ENCODE assay signal across 8 cellular contexts in the genomic region with DNA sequence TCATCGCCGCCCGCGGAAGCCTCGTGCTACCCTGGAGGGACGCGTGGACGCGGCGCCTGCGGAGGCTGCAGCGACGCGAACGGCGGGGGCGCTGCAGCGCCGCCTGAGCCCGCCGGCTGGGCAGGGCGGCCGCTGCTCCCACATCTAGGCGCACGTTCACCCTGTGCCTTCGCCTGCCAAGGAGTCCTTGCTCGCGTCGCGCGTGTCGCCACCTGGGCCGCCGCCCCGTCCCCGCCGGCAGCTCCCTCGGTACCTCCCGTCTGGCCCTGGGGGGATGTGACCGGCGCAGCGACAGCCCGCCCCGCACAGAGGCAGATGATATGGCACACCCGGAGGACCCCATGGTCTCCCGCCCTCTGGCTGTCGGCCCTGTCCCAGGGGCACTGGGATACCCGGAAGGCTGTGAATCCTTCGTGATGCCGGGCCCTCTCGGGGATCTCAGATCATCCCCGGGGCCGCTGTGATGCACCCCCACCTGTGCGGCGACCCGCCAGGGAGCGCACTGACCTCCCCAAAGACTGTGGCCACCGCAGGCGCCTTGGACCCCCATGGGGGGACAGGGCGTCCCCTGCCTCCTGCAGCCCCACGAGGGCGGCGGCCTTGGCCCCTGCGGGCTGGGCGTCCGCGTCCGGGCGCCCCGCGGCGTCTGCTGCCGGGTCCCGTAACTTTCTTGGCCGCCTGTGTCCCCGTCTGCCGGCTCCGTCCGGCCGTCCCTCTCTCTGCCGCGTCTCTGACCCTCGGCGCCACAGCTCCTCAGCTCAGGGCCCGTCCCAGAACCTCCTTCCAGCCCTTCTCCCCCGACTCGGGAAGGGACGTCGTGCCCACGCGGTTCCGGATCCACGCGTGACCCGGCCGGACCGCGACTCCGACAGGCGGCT. TPM values are rescaled to one million over a fixed set of nuclear protein-coding genes. Genes with fewer than 3 reads are reported as not detected.
DNase-seq lines count a peak whose midpoint lies in the region; ATAC-seq lines count a peak whose summit lies in the region.

No MANE protein-coding gene starts in this region.

- CTCF ChIA-PET in activated CD4-positive, alpha-beta memory T cell treated with anti-CD3 and anti-CD28 coated beads, Interleukin-2, amount 10 ng/mL, durations not matched to agents 7 days and 5 days (lab: Charles Lee) = interaction anchor here (0.6 to 1.5 kb wide), 10 partner anchors 11 to 1278 kb away, joined by 3 to 6 read pairs (median 3); a partner anchor contains a TSS

- H3K27ac Mint-ChIP-seq in activated CD4-positive, alpha-beta memory T cell treated with anti-CD3 and anti-CD28 coated beads, Interleukin-2, amount 10 ng/mL, durations not matched to agents 7 days and 5 days = peak overlapping the region; percentile 59
- H3K27ac Mint-ChIP-seq in stimulated activated naive B cell treated with anti-CD40 and anti-IgM and Interleukin-4, amounts not matched to agents 10 μg/mL and 1 μg/mL and 100 μg/mL, for 72 hours = peak overlapping the region; percentile 91

- H3K4me3 ChIP-seq in endocrine pancreas (ENCODE audit: control insufficient read depth, insufficient read depth, low read length) = no peak overlapping the region

- no peaks in the 10 kb centered on the region for H3K36me3 Mint-ChIP-seq in activated CD4-positive, alpha-beta memory T cell treated with anti-CD3 and anti-CD28 coated beads, Interleukin-2, amount 10 ng/mL, durations not matched to agents 7 days and 5 days (ENCODE audit: low read depth)
- H3K36me3 Mint-ChIP-seq in stimulated activated naive B cell treated with anti-CD40 and anti-IgM and Interleukin-4, amounts not matched to agents 10 μg/mL and 1 μg/mL and 100 μg/mL, for 72 hours = peaks cover 0 to 14% of the 10 kb centered on the region in 2 donors

- H3K4me1 Mint-ChIP-seq in activated CD4-positive, alpha-beta memory T cell treated with anti-CD3 and anti-CD28 coated beads, Interleukin-2, amount 10 ng/mL, durations not matched to agents 7 days and 5 days = peaks cover 20% of the 10 kb centered on the region
- peaks cover 27 to 40% of the 10 kb centered on the region in 2 donors for H3K4me1 Mint-ChIP-seq in stimulated activated naive B cell treated with anti-CD40 and anti-IgM and Interleukin-4, amounts not matched to agents 10 μg/mL and 1 μg/mL and 100 μg/mL, for 72 hours

- peak overlapping the region; percentile 82 for H3K9ac ChIP-seq in endocrine pancreas (ENCODE audit: control insufficient read depth, insufficient read depth, low read length)

- peaks cover 29% of the 10 kb centered on the region for H3K27me3 Mint-ChIP-seq in activated CD4-positive, alpha-beta memory T cell treated with anti-CD3 and anti-CD28 coated beads, Interleukin-2, amount 10 ng/mL, durations not matched to agents 7 days and 5 days
- H3K27me3 Mint-ChIP-seq in stimulated activated naive B cell treated with anti-CD40 and anti-IgM and Interleukin-4, amounts not matched to agents 10 μg/mL and 1 μg/mL and 100 μg/mL, for 72 hours = peaks cover 20% of the 10 kb centered on the region in 2 donors

- DNase-seq in C1 segment of cervical spinal cord (lab: John Stamatoyannopoulos, UW) = peak in 8 of 14 donors; percentile 13 to 57 (median 36)
- DNase-seq in NCI-H1930 (lab: John Stamatoyannopoulos, UW) = peak; percentile 38 to 77
- DNase-seq in activated CD4-positive, alpha-beta memory T cell treated with anti-CD3 and anti-CD28 coated beads, Interleukin-2, amount 10 ng/mL, durations not matched to agents 7 days and 5 days = peak; percentile 63
- peak; percentile 51 for DNase-seq in midbrain (lab: John Stamatoyannopoulos, UW)
- DNase-seq in stimulated activated naive B cell treated with anti-CD40 and anti-IgM and Interleukin-4, amounts not matched to agents 10 μg/mL and 1 μg/mL and 100 μg/mL, for 72 hours = no peak
- no peak for DNase-seq in DMS79 (lab: John Stamatoyannopoulos, UW)

- no peaks in the 10 kb centered on the region for H3K36me3 ChIP-seq in endocrine pancreas (ENCODE audit: control insufficient read depth, insufficient read depth, low read length)

- no peaks in the 10 kb centered on the region for H3K9me3 ChIP-seq in endocrine pancreas (ENCODE audit: control insufficient read depth, low read length)

- H3K4me3 Mint-ChIP-seq in activated CD4-positive, alpha-beta memory T cell treated with anti-CD3 and anti-CD28 coated beads, Interleukin-2, amount 10 ng/mL, durations not matched to agents 7 days and 5 days = peak overlapping the region; percentile 77
- peak overlapping the region; percentile 86 for H3K4me3 Mint-ChIP-seq in stimulated activated naive B cell treated with anti-CD40 and anti-IgM and Interleukin-4, amounts not matched to agents 10 μg/mL and 1 μg/mL and 100 μg/mL, for 72 hours

- H3K27me3 ChIP-seq in endocrine pancreas (ENCODE audit: control insufficient read depth, insufficient read depth, low read length) = peaks cover 8% of the 10 kb centered on the region

- POLR2A ChIA-PET in activated CD4-positive, alpha-beta memory T cell treated with anti-CD3 and anti-CD28 coated beads, Interleukin-2, amount 10 ng/mL, durations not matched to agents 7 days and 5 days (lab: Charles Lee) = interaction anchor here (0.6 to 2.1 kb wide), 7 partner anchors 11 to 46 kb away, joined by 3 to 13 read pairs (median 4); a partner anchor contains a TSS

- ATAC-seq in GM19455 (IDR thresholded peaks at IDR 0.05; ENCODE audit: unreplicated experiment) = peak; percentile 6
- peak; percentile 58 to 64 for ATAC-seq in stimulated activated naive B cell treated with anti-CD40 and anti-IgM and Interleukin-4, amounts not matched to agents 10 μg/mL and 1 μg/mL and 100 μg/mL, for 72 hours (replicated peaks)

- H3K4me1 ChIP-seq in endocrine pancreas (ENCODE audit: control insufficient read depth, insufficient read depth, low read length) = peaks cover 7% of the 10 kb centered on the region

- H3K9me3 Mint-ChIP-seq in activated CD4-positive, alpha-beta memory T cell treated with anti-CD3 and anti-CD28 coated beads, Interleukin-2, amount 10 ng/mL, durations not matched to agents 7 days and 5 days = no peaks in the 10 kb centered on the region
- H3K9me3 Mint-ChIP-seq in stimulated activated naive B cell treated with anti-CD40 and anti-IgM and Interleukin-4, amounts not matched to agents 10 μg/mL and 1 μg/mL and 100 μg/mL, for 72 hours = no peaks in the 10 kb centered on the region

RNA-seq across cellular contexts. Expression of a gene that starts 0.7 kb away (rescaled TPM):
- 10 to 100 TPM; 11.4 to 13.7 TPM for total RNA-seq in activated CD4-positive, alpha-beta memory T cell treated with anti-CD3 and anti-CD28 coated beads, Interleukin-2, amount 10 ng/mL, durations not matched to agents 7 days and 5 days

RNA-seq across cellular contexts. Expression of a gene that starts 3.1 kb away (rescaled TPM):
- not detected for total RNA-seq in activated CD4-positive, alpha-beta memory T cell treated with anti-CD3 and anti-CD28 coated beads, Interleukin-2, amount 10 ng/mL, durations not matched to agents 7 days and 5 days

RNA-seq across cellular contexts. Expression of a gene that starts 14.3 kb away (rescaled TPM):
- total RNA-seq in activated CD4-positive, alpha-beta memory T cell treated with anti-CD3 and anti-CD28 coated beads, Interleukin-2, amount 10 ng/mL, durations not matched to agents 7 days and 5 days = 10 to 100 TPM; 12.5 to 13.9 TPM

RNA-seq across cellular contexts. Expression of a gene that starts 39.5 kb away (rescaled TPM):
- total RNA-seq in activated CD4-positive, alpha-beta memory T cell treated with anti-CD3 and anti-CD28 coated beads, Interleukin-2, amount 10 ng/mL, durations not matched to agents 7 days and 5 days = 100 to 1,000 TPM; 112 to 125 TPM

RNA-seq across cellular contexts. Expression of a gene that starts 45.0 kb away (rescaled TPM):
- total RNA-seq in activated CD4-positive, alpha-beta memory T cell treated with anti-CD3 and anti-CD28 coated beads, Interleukin-2, amount 10 ng/mL, durations not matched to agents 7 days and 5 days = 10 to 100 TPM; 74.5 to 75.8 TPM

Comparison
In these comparisons a context has a peak if more than half of its experiments do, and no peak if none do; other contexts are left out.
1. DNase-seq: peak in C1 segment of cervical spinal cord (8 of 14), NCI-H1930 (2 of 2), activated CD4-positive, alpha-beta memory T cell treated with anti-CD3 and anti-CD28 coated beads, Interleukin-2, amount 10 ng/mL, durations not matched to agents 7 days and 5 days (single experiment) and midbrain (single experiment); none in stimulated activated naive B cell treated with anti-CD40 and anti-IgM and Interleukin-4, amounts not matched to agents 10 μg/mL and 1 μg/mL and 100 μg/mL, for 72 hours (single experiment) and DMS79 (single experiment).